16 cellular contexts compared by ENCODE assay signal in the genomic region with DNA sequence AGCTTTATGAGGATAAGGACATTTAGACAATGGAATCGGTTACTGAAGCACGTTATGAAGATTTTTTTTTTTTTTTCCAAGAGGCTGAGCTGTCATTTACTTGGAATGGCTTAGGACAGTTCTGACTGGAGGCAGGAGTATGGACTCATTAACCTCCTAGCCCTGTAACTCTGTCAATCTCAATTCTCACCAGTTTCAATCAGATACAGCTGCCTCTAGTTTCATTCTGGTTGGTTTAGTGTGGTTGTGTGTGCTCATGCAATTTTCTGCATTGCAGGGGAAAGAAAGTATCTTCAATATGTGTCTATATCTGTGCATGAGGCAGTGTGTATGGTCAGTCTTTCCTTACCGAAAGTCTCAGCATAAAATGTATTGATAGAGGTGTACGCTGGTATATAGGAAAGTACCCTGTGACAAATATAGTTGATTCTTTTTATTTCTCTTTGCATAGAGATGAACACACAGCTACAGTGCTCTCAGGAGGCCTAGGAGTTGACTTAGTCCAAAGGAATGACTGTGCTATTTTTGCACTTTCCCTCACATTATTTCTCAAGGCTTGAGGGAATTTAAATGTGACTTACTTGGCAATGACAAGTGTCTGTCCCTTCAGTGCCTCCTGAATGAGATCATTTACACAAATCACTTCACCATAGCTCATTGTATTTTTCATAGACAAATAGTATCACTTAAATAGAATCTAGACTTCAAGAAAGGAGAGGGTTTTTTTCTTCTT. TPM values are rescaled to one million over a fixed set of nuclear protein-coding genes. Genes with fewer than 3 reads are reported as not detected.
"Had no signal": no experiment of that assay in that cellular context is flagged by ENCODE, and none has a peak within 500 bp of the region (broad histone marks: within the 10 kb centered on the region; RNA-seq: fewer than 3 reads in every experiment).

No MANE protein-coding gene starts in this region.

- ATAC-seq: activated CD4-positive, alpha-beta T cell treated with anti-CD3 and anti-CD28 coated beads for 36 hours; activated CD8-positive, alpha-beta T cell treated with anti-CD3 and anti-CD28 coated beads for 36 hours; activated T-cell treated with anti-CD3 and anti-CD28 coated beads, Interleukin-2, amount 50 U/mL, for 72 hours; effector memory CD8-positive, alpha-beta T cell; left lobe of liver had no signal

- H3K4me1 ChIP-seq: stomach, thyroid gland, uterus had no signal

- H3K27ac ChIP-seq: epithelial cell of prostate, stomach, thyroid gland, uterus, WERI-Rb-1 had no signal

- H3K4me3 ChIP-seq: stomach, thyroid gland, uterus had no signal

- H3K9me3 ChIP-seq: stomach, thyroid gland, uterus had no signal

- H3K36me3 ChIP-seq: stomach, thyroid gland, uterus, WERI-Rb-1 had no signal

- H3K27me3 ChIP-seq: stomach, thyroid gland, uterus had no signal

- DNase-seq: activated CD4-positive, alpha-beta T cell treated with anti-CD3 and anti-CD28 coated beads for 36 hours; activated CD8-positive, alpha-beta memory T cell treated with anti-CD3 and anti-CD28 coated beads, Interleukin-2, amount 50 U/mL, for 4 hours; activated CD8-positive, alpha-beta T cell treated with anti-CD3 and anti-CD28 coated beads for 36 hours; activated naive CD8-positive, alpha-beta T cell treated with anti-CD3 and anti-CD28 coated beads, Interleukin-2, amount 10 ng/mL, durations not matched to agents 7 days and 5 days; activated T-cell treated with anti-CD3 and anti-CD28 coated beads, Interleukin-2, amount 50 U/mL, for 72 hours; cerebellar nuclear complex; effector memory CD8-positive, alpha-beta T cell; stimulated activated CD4-positive, alpha-beta T cell treated with anti-CD3 and anti-CD28 coated beads, Interleukin-4, amount 100 ng/mL, for 4 hours; stomach; T-helper 9 cell; thyroid gland; uterus; WERI-Rb-1 had no signal

RNA-seq across cellular contexts. Expression of gene GRB14, which starts 50.5 kb away (rescaled TPM):
- total RNA-seq: activated CD4-positive, alpha-beta T cell treated with anti-CD3 and anti-CD28 coated beads for 36 hours; activated CD8-positive, alpha-beta T cell treated with anti-CD3 and anti-CD28 coated beads for 36 hours; activated naive CD8-positive, alpha-beta T cell treated with anti-CD3 and anti-CD28 coated beads, Interleukin-2, amount 10 ng/mL, durations not matched to agents 7 days and 5 days; activated T-cell treated with anti-CD3 and anti-CD28 coated beads, Interleukin-2, amount 50 U/mL, for 72 hours; fibroblast of villous mesenchyme had no signal
